7 cellular contexts compared by ENCODE assay signal in genomic region chr11:14645247-14645912, GRCh38.
DNase-seq lines count a peak whose midpoint lies in the region; ATAC-seq and FAIRE-seq lines count a peak whose summit lies in the region.

No MANE protein-coding gene starts in this region.

- DNase-seq in GM19239 (ENCODE audit: insufficient read length, low spot score) (no peak), NCI-H69 (lab: John Stamatoyannopoulos, UW) (peak; percentile 31)
- peak; percentile 42 for DNase-seq in central memory CD4-positive, alpha-beta T cell
- no peak for DNase-seq in stimulated activated CD4-positive, alpha-beta T cell treated with anti-CD3 and anti-CD28 coated beads, Interleukin-15, amount 100 ng/mL, for 24 hours

- peak; percentile 69 for FAIRE-seq in GM19239 (lab: Jason Lieb, UNC)

- H3K4me1 ChIP-seq in mucosa of rectum (ENCODE audit: control insufficient read depth in 2 of 2, insufficient read depth in 2 of 2, low read length in 2 of 2), result peaks cover 6 to 17% of the 10 kb centered on the region in 2 donors

- ATAC-seq in HG02571 (IDR thresholded peaks at IDR 0.05; ENCODE audit: unreplicated experiment) (no peak), HG03196 (IDR thresholded peaks at IDR 0.05; ENCODE audit: unreplicated experiment) (no peak)

- peak overlapping the region in 1 of 2 donors; percentile 95 for H3K9ac ChIP-seq in mucosa of rectum (ENCODE audit: low read depth in 1 of 2, low read length in 2 of 2)

- H3K4me3 ChIP-seq in mucosa of rectum (ENCODE audit: low read length in 2 of 2), result peak overlapping the region; percentile 78 to 97

- H3K27me3 ChIP-seq in mucosa of rectum (ENCODE audit: control insufficient read depth in 2 of 2, insufficient read depth in 2 of 2, low read length in 2 of 2), result no peaks in the 10 kb centered on the region

- no peak overlapping the region for H3K27ac ChIP-seq in mucosa of rectum (ENCODE audit: low read depth in 2 of 2, low read length in 2 of 2)

- H3K9me3 ChIP-seq in mucosa of rectum (ENCODE audit: control insufficient read depth in 2 of 2, low read length in 2 of 2), result no peaks in the 10 kb centered on the region

- H3K36me3 ChIP-seq in mucosa of rectum (ENCODE audit: control insufficient read depth in 2 of 2, insufficient read depth in 2 of 2, low read length in 2 of 2), result no peaks in the 10 kb centered on the region

Comparison
In these comparisons a context has a peak if more than half of its experiments do, and no peak if none do; other contexts are left out.
1. DNase-seq: peak in NCI-H69 (single experiment) and central memory CD4-positive, alpha-beta T cell (single experiment); none in GM19239 (single experiment) and stimulated activated CD4-positive, alpha-beta T cell treated with anti-CD3 and anti-CD28 coated beads, Interleukin-15, amount 100 ng/mL, for 24 hours (single experiment).